2 cellular contexts compared by ENCODE assay signal in genomic region chr18:59960272-59960671, GRCh38.
A peak's percentile ranks its signal among the peaks of the same experiment; 100 is the strongest.
TF ChIP-seq lines count a peak whose summit lies in the region.

No MANE protein-coding gene starts in this region.

TF ChIP-seq in HCT116, 20 proteins besides CTCF, POLR2A, EP300 and RAD21:
- TF ChIP-seq ELF1 (IDR thresholded peaks at IDR 0.05; ENCODE audit: borderline replicate concordance, low read depth) (no peak), TCF7L2 (IDR thresholded peaks at IDR 0.05; ENCODE audit: borderline replicate concordance, extremely low read depth, insufficient read depth, insufficient read length) (no peak), SIN3A (IDR thresholded peaks at IDR 0.05; ENCODE audit: low read depth) (no peak), ZNF274 (IDR thresholded peaks at IDR 0.05; ENCODE audit: low read depth, low read length) (no peak), CBX3 (IDR thresholded peaks at IDR 0.05; ENCODE audit: low read depth) (no peak), YY1 (IDR thresholded peaks at IDR 0.05; ENCODE audit: extremely low read depth, insufficient replicate concordance, low read depth, low read length) (no peak), SRF (IDR thresholded peaks at IDR 0.05; ENCODE audit: low read depth) (no peak)

TF ChIP-seq in GM12878, 131 proteins besides CTCF, POLR2A, EP300 and RAD21:
- TF ChIP-seq TCF12 (IDR thresholded peaks at IDR 0.05; ENCODE audit: low read depth, low read length): no peak
- 0 out of 2 replicates have a peak, but pooled peaks have one; percentile 17 for TF ChIP-seq JUNB (IDR thresholded peaks at IDR 0.05)
- TF ChIP-seq ZSCAN29 (IDR thresholded peaks at IDR 0.05): no peak
- TF ChIP-seq YY1 (IDR thresholded peaks at IDR 0.05; ENCODE audit: low read depth, low read length): no peak
- TF ChIP-seq ZBED1 (IDR thresholded peaks at IDR 0.05; ENCODE audit: borderline replicate concordance): peak; percentile 95; the same call in 1 of the 2 replicates
